ENCODE assay signal across 26 cellular contexts in the genomic region with DNA sequence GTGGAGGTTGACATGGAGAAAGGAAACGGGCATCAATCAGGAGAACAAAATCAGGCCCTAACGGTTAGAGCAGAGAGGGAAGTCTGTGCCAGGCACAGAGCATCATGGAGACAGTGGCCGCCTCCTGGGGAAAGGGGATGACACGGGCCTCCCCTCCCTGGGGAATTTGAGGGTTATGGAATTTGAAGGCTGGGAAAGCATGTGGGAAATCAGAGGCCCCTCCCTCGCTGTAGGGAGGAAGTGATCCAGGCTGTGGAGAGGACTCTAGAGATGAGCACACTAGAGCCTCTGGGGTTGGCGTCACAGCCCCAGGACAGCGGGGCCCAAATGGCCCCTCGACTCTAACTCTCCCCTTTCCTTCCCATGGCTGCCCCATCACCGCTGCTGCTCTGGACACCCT. TPM values are rescaled to one million over a fixed set of nuclear protein-coding genes. Genes with fewer than 3 reads are reported as not detected.
"Had no signal": no experiment of that assay in that cellular context is flagged by ENCODE, and none has a peak within 500 bp of the region (broad histone marks: within the 10 kb centered on the region; RNA-seq: fewer than 3 reads in every experiment).

No MANE protein-coding gene starts in this region.

- H3K36me3 Mint-ChIP-seq: stimulated activated effector memory CD8-positive, alpha-beta T cell treated with anti-CD3 and anti-CD28 coated beads, Interleukin-12 subunit alpha, Interleukin-12 subunit beta, amount 100 ng/mL, for 72 hours had no signal

- H3K9me3 ChIP-seq: esophagus squamous epithelium, gastroesophageal sphincter, mucosa of descending colon, ovary, right atrium auricular region, sigmoid colon, suprapubic skin, thyroid gland, upper lobe of left lung, uterus had no signal

- ATAC-seq: effector memory CD8-positive, alpha-beta T cell; gastroesophageal sphincter; mucosa of descending colon; naive thymus-derived CD8-positive, alpha-beta T cell; stimulated activated effector memory CD8-positive, alpha-beta T cell treated with anti-CD3 and anti-CD28 coated beads, Interleukin-12 subunit alpha, Interleukin-12 subunit beta, amount 100 ng/mL, for 72 hours; stimulated activated naive CD8-positive, alpha-beta T cell treated with anti-CD3 and anti-CD28 coated beads, Interleukin-15, Interleukin-2, amounts not matched to agents 100 U/mL and 50 U/mL, for 24 hours had no signal

- H3K4me3 ChIP-seq: esophagus squamous epithelium, gastroesophageal sphincter, mucosa of descending colon, ovary, right atrium auricular region, sigmoid colon, suprapubic skin, thyroid gland, upper lobe of left lung, uterus had no signal

- H3K9me3 Mint-ChIP-seq: effector memory CD8-positive, alpha-beta T cell; naive thymus-derived CD8-positive, alpha-beta T cell; stimulated activated effector memory CD8-positive, alpha-beta T cell treated with anti-CD3 and anti-CD28 coated beads, Interleukin-12 subunit alpha, Interleukin-12 subunit beta, amount 100 ng/mL, for 72 hours had no signal

- DNase-seq: effector memory CD8-positive, alpha-beta T cell; esophagus squamous epithelium; foreskin fibroblast; glutamatergic neuron; kidney glomerular epithelial cell; mucosa of descending colon; naive thymus-derived CD8-positive, alpha-beta T cell; ovary; sigmoid colon; small intestine; stimulated activated CD4-positive, alpha-beta T cell treated with anti-CD3 and anti-CD28 coated beads, Interleukin-2, amount 100 ng/mL, for 48 hours; stimulated activated CD8-positive, alpha-beta memory T cell treated with anti-CD3 and anti-CD28 coated beads, Interleukin-4, amount 100 ng/mL, for 48 hours; stimulated activated naive CD8-positive, alpha-beta T cell treated with anti-CD3 and anti-CD28 coated beads, Interleukin-15, Interleukin-2, amounts not matched to agents 100 U/mL and 50 U/mL, for 24 hours; upper lobe of left lung; uterus had no signal

- H3K27ac Mint-ChIP-seq: dendritic cell treated with granulocyte-macrophage colony-stimulating factor and Interleukin-4, amounts not matched to agents 40 ng/mL and 50 ng/mL, for 4 days; effector memory CD8-positive, alpha-beta T cell; stimulated activated effector memory CD8-positive, alpha-beta T cell treated with anti-CD3 and anti-CD28 coated beads, Interleukin-12 subunit alpha, Interleukin-12 subunit beta, amount 100 ng/mL, for 72 hours had no signal

- H3K4me3 Mint-ChIP-seq: dendritic cell treated with granulocyte-macrophage colony-stimulating factor and Interleukin-4, amounts not matched to agents 40 ng/mL and 50 ng/mL, for 4 days; effector memory CD8-positive, alpha-beta T cell; naive thymus-derived CD8-positive, alpha-beta T cell; neural crest cell; stimulated activated effector memory CD8-positive, alpha-beta T cell treated with anti-CD3 and anti-CD28 coated beads, Interleukin-12 subunit alpha, Interleukin-12 subunit beta, amount 100 ng/mL, for 72 hours had no signal

- H3K27ac ChIP-seq: esophagus squamous epithelium, gastroesophageal sphincter, ovary, right atrium auricular region, sigmoid colon, suprapubic skin, upper lobe of left lung, uterus had no signal

- H3K27me3 Mint-ChIP-seq: dendritic cell treated with granulocyte-macrophage colony-stimulating factor and Interleukin-4, amounts not matched to agents 40 ng/mL and 50 ng/mL, for 4 days; effector memory CD8-positive, alpha-beta T cell; naive thymus-derived CD8-positive, alpha-beta T cell had no signal

- H3K4me1 ChIP-seq: esophagus squamous epithelium, gastroesophageal sphincter, right atrium auricular region, sigmoid colon, suprapubic skin, upper lobe of left lung, uterus had no signal

- H3K4me1 Mint-ChIP-seq: neural crest cell had no signal

- H3K36me3 ChIP-seq: gastroesophageal sphincter, ovary, right atrium auricular region, sigmoid colon, suprapubic skin, thyroid gland, upper lobe of left lung, uterus had no signal

RNA-seq across cellular contexts. Expression of gene PROP1, which starts 36.7 kb away (rescaled TPM):
- total RNA-seq: epithelial cell of proximal tubule; esophagus squamous epithelium; gastroesophageal sphincter; liver; lung microvascular endothelial cell; mucosa of descending colon; naive thymus-derived CD8-positive, alpha-beta T cell; neural crest cell; ovary; posterior vena cava; right atrium auricular region; sigmoid colon; suprapubic skin; thyroid gland; upper lobe of left lung; uterus had no signal
